In the genomic region with DNA sequence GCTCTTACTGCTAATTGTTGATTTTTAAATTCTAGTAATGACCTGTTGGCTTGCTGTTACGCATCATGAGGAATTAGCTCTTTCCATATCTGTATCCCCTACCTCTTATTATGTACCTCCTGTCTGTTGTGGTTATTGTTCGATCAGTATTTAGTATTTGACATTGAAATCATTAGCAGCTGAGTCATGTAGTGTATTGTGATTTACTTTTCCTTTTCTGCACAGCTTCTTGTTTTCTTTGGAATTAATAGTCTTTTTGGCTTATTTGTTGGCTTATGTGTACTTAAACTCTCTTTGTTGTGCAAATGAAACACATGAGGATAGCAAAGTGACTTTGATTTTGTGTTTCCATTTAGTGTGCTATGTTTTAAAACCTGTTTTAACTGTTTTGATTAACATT, we compare ENCODE assay signal across 15 cellular contexts. TPM values are rescaled to one million over a fixed set of nuclear protein-coding genes. Genes with fewer than 3 reads are reported as not detected.
DNase-seq lines count a peak whose midpoint lies in the region; TF ChIP-seq lines count a peak whose summit lies in the region.
"Had no signal": no experiment of that assay in that cellular context is flagged by ENCODE, and none has a peak within 500 bp of the region (broad histone marks: within the 10 kb centered on the region; RNA-seq: fewer than 3 reads in every experiment).

No MANE protein-coding gene starts in this region.

- H3K27ac ChIP-seq in iPS-20b (ENCODE audit: low read length) (no peak overlapping the region), thyroid gland (peak overlapping the region; percentile 49 to 65 (median 60))
- H3K27ac ChIP-seq: BLaER1, KMS-11 had no signal

- CTCF ChIA-PET in activated CD4-positive, alpha-beta memory T cell treated with anti-CD3 and anti-CD28 coated beads for 36 hours (lab: Charles Lee), result no interaction called here

- H3K4me3 Mint-ChIP-seq in activated CD4-positive, alpha-beta memory T cell treated with anti-CD3 and anti-CD28 coated beads for 36 hours, result no peak overlapping the region

- peaks cover 2% of the 10 kb centered on the region for H3K36me3 Mint-ChIP-seq in activated CD4-positive, alpha-beta memory T cell treated with anti-CD3 and anti-CD28 coated beads for 36 hours

- intact Hi-C loops in thyroid gland (cut with DNase I), result no loop called here
- intact Hi-C loops in activated CD4-positive, alpha-beta memory T cell treated with anti-CD3 and anti-CD28 coated beads for 36 hours (cut with micrococcal nuclease), result no loop called here

- H3K4me3 ChIP-seq in adipocyte (ENCODE audit: low read length) (no peak overlapping the region), iPS-20b (ENCODE audit: low read length) (no peak overlapping the region), thyroid gland (replicated peaks in 1 of 3) (no peak overlapping the region)
- H3K4me3 ChIP-seq: BLaER1 had no signal

- peak; percentile 19 for DNase-seq in LHCN-M2 (ENCODE audit: low read depth)
- DNase-seq in adipocyte (ENCODE audit: low read depth), result peak; percentile 5
- no peak for DNase-seq in thyroid gland
- DNase-seq in activated gamma-delta T cell treated with Interleukin-2 at 50 U/mL for 16 hours, result no peak
- DNase-seq in HuH-7 (ENCODE audit: low spot score), result no peak
- DNase-seq in activated CD4-positive, alpha-beta memory T cell treated with anti-CD3 and anti-CD28 coated beads for 36 hours, result no peak
- DNase-seq: CD8-positive, alpha-beta memory T cell; MM.1S; NCI-H1105 treated with DMSO at 0.1 percent for 48 hours; NCI-H1930; NCI-H2171; NCI-H82 had no signal

- H3K9ac ChIP-seq in adipocyte (ENCODE audit: low read length) (no peak overlapping the region), iPS-20b (ENCODE audit: low read depth, low read length) (0 out of 2 replicates have a peak overlapping the region, but pooled peaks have one; percentile 8)
- H3K9ac ChIP-seq: BLaER1, KMS-11 had no signal

- H3K27me3 Mint-ChIP-seq in activated CD4-positive, alpha-beta memory T cell treated with anti-CD3 and anti-CD28 coated beads for 36 hours, result no peaks in the 10 kb centered on the region
- H3K27me3 Mint-ChIP-seq: CD8-positive, alpha-beta memory T cell had no signal

- TF ChIP-seq CTCF in thyroid gland (IDR thresholded peaks at IDR 0.05), result no peak

- no peaks in the 10 kb centered on the region for H3K9me3 Mint-ChIP-seq in activated CD4-positive, alpha-beta memory T cell treated with anti-CD3 and anti-CD28 coated beads for 36 hours
- H3K9me3 Mint-ChIP-seq: CD8-positive, alpha-beta memory T cell had no signal

- H3K36me3 ChIP-seq in adipocyte (ENCODE audit: control insufficient read depth, insufficient read depth, low read length, severe bottlenecking), result no peaks in the 10 kb centered on the region
- H3K36me3 ChIP-seq in iPS-20b (ENCODE audit: insufficient read depth, low read depth, low read length), result no peaks in the 10 kb centered on the region
- H3K36me3 ChIP-seq in thyroid gland, result no peaks in the 10 kb centered on the region

- H3K9me3 ChIP-seq in adipocyte (ENCODE audit: control insufficient read depth, low read length) (no peaks in the 10 kb centered on the region), iPS-20b (ENCODE audit: insufficient read depth, low read depth, low read length) (no peaks in the 10 kb centered on the region), thyroid gland (no peaks in the 10 kb centered on the region)

- peaks cover 8% of the 10 kb centered on the region for H3K4me1 Mint-ChIP-seq in activated CD4-positive, alpha-beta memory T cell treated with anti-CD3 and anti-CD28 coated beads for 36 hours (ENCODE audit: low read depth)

- WGBS in thyroid gland, 2 donors, result 89 to 93% methylated on average over 2 of the region's 2 CpGs

- no peaks in the 10 kb centered on the region for H3K27me3 ChIP-seq in adipocyte (replicated peaks; ENCODE audit: control insufficient read depth, insufficient read depth, low read length)
- peaks cover 1% of the 10 kb centered on the region; the same call in 1 of the 2 replicates for H3K27me3 ChIP-seq in iPS-20b (ENCODE audit: insufficient read depth, low read length)
- no peaks in the 10 kb centered on the region for H3K27me3 ChIP-seq in thyroid gland
- H3K27me3 ChIP-seq: BLaER1 had no signal

- H3K27ac Mint-ChIP-seq in activated CD4-positive, alpha-beta memory T cell treated with anti-CD3 and anti-CD28 coated beads for 36 hours, result no peak overlapping the region
- H3K27ac Mint-ChIP-seq: CD8-positive, alpha-beta memory T cell had no signal

- no peak for TF ChIP-seq POLR2A in thyroid gland (IDR thresholded peaks at IDR 0.05)

- peaks cover 13% of the 10 kb centered on the region for H3K4me1 ChIP-seq in adipocyte (ENCODE audit: control insufficient read depth, insufficient read depth, low read length)
- peaks cover 14% of the 10 kb centered on the region for H3K4me1 ChIP-seq in iPS-20b (ENCODE audit: insufficient read depth, low read length)
- peaks cover 27 to 39% of the 10 kb centered on the region in 2 donors for H3K4me1 ChIP-seq in thyroid gland

- POLR2A ChIA-PET in activated CD4-positive, alpha-beta memory T cell treated with anti-CD3 and anti-CD28 coated beads for 36 hours (lab: Charles Lee), result interaction anchor here (0.6 kb wide), 1 partner anchor 31 kb away, joined by 3 read pairs; no protein-coding TSS in a partner anchor

RNA-seq across cellular contexts. Expression of gene EPB41L5, which starts 4.3 kb away (rescaled TPM):
- 13.9 and 14.0 TPM in 2 replicates for total RNA-seq in LHCN-M2 (2014; rRNA removed)
- polyA plus RNA-seq in LHCN-M2 (2012), result 4.2 TPM
- 100 to 1,000 TPM in 3 of 4 donors, 10 to 100 TPM in 1; 82.2 to 126 (median 116) TPM for total RNA-seq in thyroid gland
- 1 to 10 TPM; 2.5 to 2.7 TPM for total RNA-seq in activated CD4-positive, alpha-beta memory T cell treated with anti-CD3 and anti-CD28 coated beads for 36 hours

Comparison
In these comparisons a context has a peak if more than half of its experiments do, and no peak if none do; other contexts are left out.
1. DNase-seq: peak in LHCN-M2 (single experiment) and adipocyte (single experiment); none in thyroid gland (0 of 2), activated gamma-delta T cell treated with Interleukin-2 at 50 U/mL for 16 hours (single experiment), HuH-7 (single experiment) and activated CD4-positive, alpha-beta memory T cell treated with anti-CD3 and anti-CD28 coated beads for 36 hours (single experiment).